Comparison of ENCODE assay signal across 12 cellular contexts in the genomic region with DNA sequence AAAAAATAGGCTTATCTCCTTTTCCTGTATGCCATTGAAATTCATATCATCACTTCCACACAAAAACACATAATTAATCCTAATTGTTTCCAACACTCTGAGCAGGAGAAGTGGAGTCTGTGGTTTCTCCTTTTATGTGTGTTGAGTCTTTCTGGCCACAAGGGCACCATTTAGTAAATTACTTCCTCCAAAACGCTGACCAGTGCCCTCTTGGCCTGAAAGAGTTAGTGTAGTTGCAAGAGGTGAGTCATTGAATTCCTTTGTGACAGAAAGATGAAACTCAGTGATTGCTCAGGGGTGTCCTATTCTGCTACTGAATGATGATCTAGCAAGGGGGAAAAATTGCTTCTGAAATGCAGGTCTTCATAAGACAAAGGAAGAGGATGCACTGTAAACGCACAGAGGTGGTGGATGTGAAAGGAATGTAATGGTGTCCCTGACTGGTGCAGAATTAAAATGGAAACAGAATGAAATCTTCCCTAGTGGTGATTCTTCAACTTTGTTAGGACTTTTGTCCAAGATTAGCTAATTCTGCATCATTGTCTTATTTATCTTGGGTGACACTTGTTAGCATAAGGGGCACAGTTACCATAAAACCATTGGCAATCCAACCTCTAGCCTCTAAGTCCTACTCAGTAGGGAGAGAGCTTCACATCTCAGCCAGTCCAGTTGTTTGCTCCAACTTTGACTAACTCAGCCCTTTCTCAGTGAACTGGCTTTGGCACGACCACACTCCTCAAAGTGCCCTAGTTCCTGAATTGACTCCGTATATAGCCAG.
DNase-seq lines count a peak whose midpoint lies in the region; ATAC-seq, FAIRE-seq and TF ChIP-seq lines count a peak whose summit lies in the region.
"Had no signal": no experiment of that assay in that cellular context is flagged by ENCODE, and none has a peak within 500 bp of the region (broad histone marks: within the 10 kb centered on the region; RNA-seq: fewer than 3 reads in every experiment).

No MANE protein-coding gene starts in this region.

- no peaks in the 10 kb centered on the region for H3K9me3 Mint-ChIP-seq in MCF 10A (ENCODE audit: unreplicated experiment)
- H3K9me3 Mint-ChIP-seq in stimulated activated memory B cell treated with anti-CD40 and anti-IgM and Interleukin-4, amounts not matched to agents 10 μg/mL and 1 μg/mL and 100 μg/mL, for 72 hours: no peaks in the 10 kb centered on the region
- H3K9me3 Mint-ChIP-seq: central memory CD8-positive, alpha-beta T cell; T-helper 2 cell treated with Interferon-gamma antibody and Interleukin-4, amounts not matched to agents 5 μg/mL and 100 μg/mL, for 36 hours had no signal

- CTCF ChIA-PET in MCF 10A (lab: Yijun Ruan, JAX): interaction anchor here (0.6 to 10.0 kb wide), 5 partner anchors 13 to 300 kb away, joined by 3 to 240 read pairs (median 5); no protein-coding TSS in a partner anchor

- no peaks in the 10 kb centered on the region for H3K27me3 ChIP-seq in breast epithelium
- H3K27me3 ChIP-seq: BLaER1 had no signal

- FAIRE-seq in urothelium cell line (lab: Jason Lieb, UNC): no peak

- no peak overlapping the region for H3K27ac ChIP-seq in breast epithelium
- H3K27ac ChIP-seq: BLaER1 had no signal

- intact Hi-C loops in MCF 10A (cut with micrococcal nuclease) (loop anchor here (5.0 kb wide), 1 partner anchor 459 kb away; no protein-coding TSS in a partner anchor), breast epithelium (cut with DNase I; ENCODE audit: low total_unique reads) (no loop called here)

- no peaks in the 10 kb centered on the region for H3K27me3 Mint-ChIP-seq in MCF 10A (ENCODE audit: insufficient read depth, unreplicated experiment)
- no peaks in the 10 kb centered on the region for H3K27me3 Mint-ChIP-seq in stimulated activated memory B cell treated with anti-CD40 and anti-IgM and Interleukin-4, amounts not matched to agents 10 μg/mL and 1 μg/mL and 100 μg/mL, for 72 hours
- H3K27me3 Mint-ChIP-seq: central memory CD8-positive, alpha-beta T cell had no signal

- H3K27ac Mint-ChIP-seq in MCF 10A (ENCODE audit: low read depth, unreplicated experiment): no peak overlapping the region
- H3K27ac Mint-ChIP-seq in stimulated activated memory B cell treated with anti-CD40 and anti-IgM and Interleukin-4, amounts not matched to agents 10 μg/mL and 1 μg/mL and 100 μg/mL, for 72 hours: no peak overlapping the region
- H3K27ac Mint-ChIP-seq: T-helper 2 cell treated with Interferon-gamma antibody and Interleukin-4, amounts not matched to agents 5 μg/mL and 100 μg/mL, for 36 hours had no signal

- TF ChIP-seq POLR2A in breast epithelium (IDR thresholded peaks at IDR 0.05): no peak

- no peaks in the 10 kb centered on the region for H3K9me3 ChIP-seq in breast epithelium
- H3K9me3 ChIP-seq: BLaER1 had no signal

- no peaks in the 10 kb centered on the region for H3K36me3 Mint-ChIP-seq in MCF 10A (ENCODE audit: insufficient read depth, unreplicated experiment)
- no peaks in the 10 kb centered on the region for H3K36me3 Mint-ChIP-seq in stimulated activated memory B cell treated with anti-CD40 and anti-IgM and Interleukin-4, amounts not matched to agents 10 μg/mL and 1 μg/mL and 100 μg/mL, for 72 hours

- POLR2A ChIA-PET in MCF 10A (lab: Yijun Ruan, JAX): interaction anchor here (0.8 kb wide), 1 partner anchor 151 kb away, joined by 6 read pairs; no protein-coding TSS in a partner anchor

- peaks cover 11% of the 10 kb centered on the region for H3K4me1 Mint-ChIP-seq in MCF 10A (ENCODE audit: insufficient read depth, unreplicated experiment)
- no peaks in the 10 kb centered on the region for H3K4me1 Mint-ChIP-seq in stimulated activated memory B cell treated with anti-CD40 and anti-IgM and Interleukin-4, amounts not matched to agents 10 μg/mL and 1 μg/mL and 100 μg/mL, for 72 hours
- H3K4me1 Mint-ChIP-seq: central memory CD8-positive, alpha-beta T cell had no signal

- BruUV-seq in MCF 10A (replicated peaks; lab: Mats Ljungman, UMichigan): no TSS peak

- ATAC-seq in stimulated activated memory B cell treated with anti-CD40 and anti-IgM and Interleukin-4, amounts not matched to agents 10 μg/mL and 1 μg/mL and 100 μg/mL, for 72 hours: no peak
- ATAC-seq: stimulated activated naive CD8-positive, alpha-beta T cell treated with anti-CD3 and anti-CD28 coated beads, Interleukin-15, Interleukin-2, amounts not matched to agents 100 U/mL and 50 U/mL, for 24 hours had no signal

- peak; percentile 20 for TF ChIP-seq CTCF in MCF 10A (IDR thresholded peaks at IDR 0.05; ENCODE audit: unreplicated experiment)
- TF ChIP-seq CTCF in breast epithelium (IDR thresholded peaks at IDR 0.05): no peak

- H3K36me3 ChIP-seq in breast epithelium: no peaks in the 10 kb centered on the region
- H3K36me3 ChIP-seq: BLaER1 had no signal

- in situ Hi-C loops in SK-MEL-5 (cut with HindIII; ENCODE audit: low pct_unique_long_range_greater_than_20kb, low sequenced_read_pairs): no loop called here

- H3K4me3 Mint-ChIP-seq in MCF 10A (ENCODE audit: unreplicated experiment): no peak overlapping the region
- H3K4me3 Mint-ChIP-seq in stimulated activated memory B cell treated with anti-CD40 and anti-IgM and Interleukin-4, amounts not matched to agents 10 μg/mL and 1 μg/mL and 100 μg/mL, for 72 hours: no peak overlapping the region
- H3K4me3 Mint-ChIP-seq: central memory CD8-positive, alpha-beta T cell; T-helper 2 cell treated with Interferon-gamma antibody and Interleukin-4, amounts not matched to agents 5 μg/mL and 100 μg/mL, for 36 hours had no signal

- H3K4me1 ChIP-seq in breast epithelium: no peaks in the 10 kb centered on the region
- H3K4me1 ChIP-seq: BLaER1 had no signal

- DNase-seq in MCF 10A (ENCODE audit: unreplicated experiment): peak; percentile 68
- DNase-seq in breast epithelium (ENCODE audit: low spot score in 2 of 2): no peak
- DNase-seq in SK-MEL-5 (ENCODE audit: low read depth, low spot score): peak; percentile 74
- peak; percentile 85 for DNase-seq in glomerular visceral epithelial cell (ENCODE audit: extremely low spot score)
- peak; percentile 61 for DNase-seq in urothelium cell line (ENCODE audit: low spot score)
- no peak for DNase-seq in NCI-H2081 (lab: John Stamatoyannopoulos, UW)
- no peak for DNase-seq in activated CD4-positive, alpha-beta T cell treated with anti-CD3 and anti-CD28 coated beads for 48 hours
- DNase-seq: stimulated activated naive CD8-positive, alpha-beta T cell treated with anti-CD3 and anti-CD28 coated beads, Interleukin-15, Interleukin-2, amounts not matched to agents 100 U/mL and 50 U/mL, for 24 hours had no signal

- H3K4me3 ChIP-seq in breast epithelium: no peak overlapping the region
- H3K4me3 ChIP-seq: BLaER1 had no signal

Comparison
In these comparisons a context has a peak if more than half of its experiments do, and no peak if none do; other contexts are left out.
1. DNase-seq: peak in MCF 10A (single experiment), SK-MEL-5 (single experiment), glomerular visceral epithelial cell (single experiment) and urothelium cell line (single experiment); none in breast epithelium (0 of 2), NCI-H2081 (0 of 2) and activated CD4-positive, alpha-beta T cell treated with anti-CD3 and anti-CD28 coated beads for 48 hours (single experiment).